In the genomic region with DNA sequence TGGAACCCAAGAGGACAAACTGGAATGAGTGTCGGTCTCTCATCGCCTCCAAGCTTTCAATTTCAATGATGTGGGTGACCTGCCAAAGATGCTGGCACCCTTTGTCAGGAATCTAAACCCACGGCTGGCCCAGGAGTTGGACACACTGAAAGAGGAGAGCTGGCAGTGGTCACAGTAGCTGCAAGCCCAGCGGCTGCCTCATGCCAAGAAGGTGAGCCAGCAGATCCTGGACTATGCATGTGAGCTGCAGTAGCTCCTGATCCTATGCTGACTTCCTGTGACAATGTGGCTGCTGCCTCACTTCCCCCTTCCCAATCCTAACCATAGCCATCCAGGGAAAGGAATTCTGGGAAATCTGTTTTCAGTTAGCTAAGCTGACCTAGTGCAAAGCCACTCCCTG, we compare ENCODE assay signal across 11 cellular contexts.
A peak's percentile ranks its signal among the peaks of the same experiment; 100 is the strongest.
DNase-seq lines count a peak whose midpoint lies in the region; ATAC-seq, FAIRE-seq and TF ChIP-seq lines count a peak whose summit lies in the region.
"Had no signal": no experiment of that assay in that cellular context is flagged by ENCODE, and none has a peak within 500 bp of the region (broad histone marks: within the 10 kb centered on the region; RNA-seq: fewer than 3 reads in every experiment).

No MANE protein-coding gene starts in this region.

- no peaks in the 10 kb centered on the region for H3K27me3 ChIP-seq in gastrocnemius medialis
- H3K27me3 ChIP-seq: adrenal gland, ovary had no signal

- H3K4me3 ChIP-seq in gastrocnemius medialis: no peak overlapping the region
- H3K4me3 ChIP-seq: adrenal gland, ovary, thoracic aorta had no signal

- peaks cover 4% of the 10 kb centered on the region for H3K27me3 Mint-ChIP-seq in activated naive CD4-positive, alpha-beta T cell treated with anti-CD3 and anti-CD28 coated beads, Interleukin-2, amount 10 ng/mL, durations not matched to agents 7 days and 5 days
- no peaks in the 10 kb centered on the region for H3K27me3 Mint-ChIP-seq in activated CD8-positive, alpha-beta T cell treated with anti-CD3 and anti-CD28 coated beads for 36 hours

- POLR2A ChIA-PET in activated CD8-positive, alpha-beta T cell treated with anti-CD3 and anti-CD28 coated beads for 36 hours (lab: Charles Lee): interaction anchor here (1.1 to 1.7 kb wide), 2 partner anchors 118 to 128 kb away, joined by 3 to 4 read pairs; no protein-coding TSS in a partner anchor

- no peak for DNase-seq in activated naive CD4-positive, alpha-beta T cell treated with anti-CD3 and anti-CD28 coated beads, Interleukin-2, amount 10 ng/mL, durations not matched to agents 7 days and 5 days
- DNase-seq in activated naive CD4-positive, alpha-beta T cell treated with anti-CD3 and anti-CD28 coated beads, Interleukin-2, amount 50 U/mL, for 16 hours: no peak
- DNase-seq in activated CD8-positive, alpha-beta T cell treated with anti-CD3 and anti-CD28 coated beads for 36 hours: no peak
- DNase-seq in hippocampal formation (lab: John Stamatoyannopoulos, UW): peak; percentile 10 to 30
- DNase-seq in gastrocnemius medialis: peak; percentile 24 to 57
- no peak for DNase-seq in NCI-H748 (lab: John Stamatoyannopoulos, UW; ENCODE audit: unreplicated experiment)
- no peak for DNase-seq in D721Med (ENCODE audit: insufficient read length, low spot score)
- DNase-seq: adrenal gland, ovary had no signal

- ATAC-seq in activated CD8-positive, alpha-beta T cell treated with anti-CD3 and anti-CD28 coated beads for 36 hours: no peak
- ATAC-seq in gastrocnemius medialis (peak; percentile 80 to 88), HG02938 (IDR thresholded peaks at IDR 0.05; ENCODE audit: unreplicated experiment) (no peak)

- peaks cover 0 to 4% of the 10 kb centered on the region in 2 donors for H3K4me1 ChIP-seq in gastrocnemius medialis
- H3K4me1 ChIP-seq: adrenal gland had no signal

- H3K27ac ChIP-seq in gastrocnemius medialis: peak overlapping the region in 1 of 4 donors; percentile 2
- H3K27ac ChIP-seq: adrenal gland, ovary, thoracic aorta had no signal

- no peak for TF ChIP-seq CTCF in activated CD8-positive, alpha-beta T cell treated with anti-CD3 and anti-CD28 coated beads for 36 hours (IDR thresholded peaks at IDR 0.05)
- TF ChIP-seq CTCF in gastrocnemius medialis (IDR thresholded peaks at IDR 0.05 in 4 of 5, conservative IDR thresholded peaks at IDR 0.05 in 1 of 5) (no peak), D721Med (IDR thresholded peaks at IDR 0.05; ENCODE audit: insufficient read depth, missing control alignments) (no peak)

- peak overlapping the region; percentile 4 for H3K27ac Mint-ChIP-seq in activated naive CD4-positive, alpha-beta T cell treated with anti-CD3 and anti-CD28 coated beads, Interleukin-2, amount 10 ng/mL, durations not matched to agents 7 days and 5 days
- H3K27ac Mint-ChIP-seq in activated CD8-positive, alpha-beta T cell treated with anti-CD3 and anti-CD28 coated beads for 36 hours: peak overlapping the region; percentile 82

- FAIRE-seq in D721Med (lab: Jason Lieb, UNC): no peak

- H3K4me3 Mint-ChIP-seq in activated naive CD4-positive, alpha-beta T cell treated with anti-CD3 and anti-CD28 coated beads, Interleukin-2, amount 10 ng/mL, durations not matched to agents 7 days and 5 days: no peak overlapping the region
- no peak overlapping the region for H3K4me3 Mint-ChIP-seq in activated CD8-positive, alpha-beta T cell treated with anti-CD3 and anti-CD28 coated beads for 36 hours

- CTCF ChIA-PET in activated naive CD4-positive, alpha-beta T cell treated with anti-CD3 and anti-CD28 coated beads, Interleukin-2, amount 10 ng/mL, durations not matched to agents 7 days and 5 days (lab: Charles Lee): interaction anchor here (1.8 kb wide), 1 partner anchor 299 kb away, joined by 5 read pairs; no protein-coding TSS in a partner anchor
- CTCF ChIA-PET in activated CD8-positive, alpha-beta T cell treated with anti-CD3 and anti-CD28 coated beads for 36 hours (lab: Charles Lee): interaction anchor here (1.0 to 2.4 kb wide), 3 partner anchors 10 to 299 kb away, joined by 3 to 9 read pairs (median 8); no protein-coding TSS in a partner anchor

- peaks cover 64% of the 10 kb centered on the region for H3K4me1 Mint-ChIP-seq in activated naive CD4-positive, alpha-beta T cell treated with anti-CD3 and anti-CD28 coated beads, Interleukin-2, amount 10 ng/mL, durations not matched to agents 7 days and 5 days
- H3K4me1 Mint-ChIP-seq in activated CD8-positive, alpha-beta T cell treated with anti-CD3 and anti-CD28 coated beads for 36 hours (ENCODE audit: low read depth): peaks cover 63% of the 10 kb centered on the region

- no peaks in the 10 kb centered on the region for H3K36me3 ChIP-seq in gastrocnemius medialis
- H3K36me3 ChIP-seq: adrenal gland, ovary, thoracic aorta had no signal

- in situ Hi-C loops in gastrocnemius medialis (cut with MboI; ENCODE audit: low sequenced_read_pairs in 4 of 4): no loop called here

- no peaks in the 10 kb centered on the region for H3K9me3 ChIP-seq in gastrocnemius medialis
- H3K9me3 ChIP-seq: adrenal gland, ovary, thoracic aorta had no signal

- peaks cover 7% of the 10 kb centered on the region for H3K36me3 Mint-ChIP-seq in activated naive CD4-positive, alpha-beta T cell treated with anti-CD3 and anti-CD28 coated beads, Interleukin-2, amount 10 ng/mL, durations not matched to agents 7 days and 5 days
- H3K36me3 Mint-ChIP-seq in activated CD8-positive, alpha-beta T cell treated with anti-CD3 and anti-CD28 coated beads for 36 hours (ENCODE audit: low read depth): no peaks in the 10 kb centered on the region

- no peak for TF ChIP-seq POLR2A in gastrocnemius medialis (IDR thresholded peaks at IDR 0.05)

- H3K9me3 Mint-ChIP-seq in activated naive CD4-positive, alpha-beta T cell treated with anti-CD3 and anti-CD28 coated beads, Interleukin-2, amount 10 ng/mL, durations not matched to agents 7 days and 5 days: peaks cover 4% of the 10 kb centered on the region
- peaks cover 2% of the 10 kb centered on the region for H3K9me3 Mint-ChIP-seq in activated CD8-positive, alpha-beta T cell treated with anti-CD3 and anti-CD28 coated beads for 36 hours

- intact Hi-C loops in activated CD8-positive, alpha-beta T cell treated with anti-CD3 and anti-CD28 coated beads for 36 hours (cut with micrococcal nuclease): no loop called here
- intact Hi-C loops in gastrocnemius medialis (cut with DNase I; ENCODE audit: low total_unique reads): no loop called here

Comparison
In these comparisons a context has a peak if more than half of its experiments do, and no peak if none do; other contexts are left out.
1. DNase-seq: peak in hippocampal formation (2 of 2) and gastrocnemius medialis (2 of 2); none in activated naive CD4-positive, alpha-beta T cell treated with anti-CD3 and anti-CD28 coated beads, Interleukin-2, amount 10 ng/mL, durations not matched to agents 7 days and 5 days (single experiment), activated naive CD4-positive, alpha-beta T cell treated with anti-CD3 and anti-CD28 coated beads, Interleukin-2, amount 50 U/mL, for 16 hours (single experiment), activated CD8-positive, alpha-beta T cell treated with anti-CD3 and anti-CD28 coated beads for 36 hours (single experiment), NCI-H748 (single experiment) and D721Med (single experiment).
2. ATAC-seq: peak in gastrocnemius medialis (2 of 2); none in activated CD8-positive, alpha-beta T cell treated with anti-CD3 and anti-CD28 coated beads for 36 hours (single experiment) and HG02938 (single experiment).